ENCODE assay signal across 9 cellular contexts in genomic region chr6:29984232-29984631, GRCh38.
"Had no signal": no experiment of that assay in that cellular context is flagged by ENCODE, and none has a peak within 500 bp of the region (broad histone marks: within the 10 kb centered on the region; RNA-seq: fewer than 3 reads in every experiment).

No MANE protein-coding gene starts in this region.

- DNase-seq: GM23248, GOT3, H9, HCEC 1CT, Karpas-422, KBM-7 had no signal

- H3K27ac ChIP-seq: GM23248, KMS-11 had no signal

- H3K4me2 ChIP-seq: KMS-11 had no signal

- FAIRE-seq: H54, HTR-8/SVneo had no signal

- H3K4me3 ChIP-seq: GM23248 had no signal

- H2AFZ ChIP-seq: GM23248 had no signal

- H3K9ac ChIP-seq: GM23248, KMS-11 had no signal
